1 cellular context compared by ENCODE assay signal in the genomic region with DNA sequence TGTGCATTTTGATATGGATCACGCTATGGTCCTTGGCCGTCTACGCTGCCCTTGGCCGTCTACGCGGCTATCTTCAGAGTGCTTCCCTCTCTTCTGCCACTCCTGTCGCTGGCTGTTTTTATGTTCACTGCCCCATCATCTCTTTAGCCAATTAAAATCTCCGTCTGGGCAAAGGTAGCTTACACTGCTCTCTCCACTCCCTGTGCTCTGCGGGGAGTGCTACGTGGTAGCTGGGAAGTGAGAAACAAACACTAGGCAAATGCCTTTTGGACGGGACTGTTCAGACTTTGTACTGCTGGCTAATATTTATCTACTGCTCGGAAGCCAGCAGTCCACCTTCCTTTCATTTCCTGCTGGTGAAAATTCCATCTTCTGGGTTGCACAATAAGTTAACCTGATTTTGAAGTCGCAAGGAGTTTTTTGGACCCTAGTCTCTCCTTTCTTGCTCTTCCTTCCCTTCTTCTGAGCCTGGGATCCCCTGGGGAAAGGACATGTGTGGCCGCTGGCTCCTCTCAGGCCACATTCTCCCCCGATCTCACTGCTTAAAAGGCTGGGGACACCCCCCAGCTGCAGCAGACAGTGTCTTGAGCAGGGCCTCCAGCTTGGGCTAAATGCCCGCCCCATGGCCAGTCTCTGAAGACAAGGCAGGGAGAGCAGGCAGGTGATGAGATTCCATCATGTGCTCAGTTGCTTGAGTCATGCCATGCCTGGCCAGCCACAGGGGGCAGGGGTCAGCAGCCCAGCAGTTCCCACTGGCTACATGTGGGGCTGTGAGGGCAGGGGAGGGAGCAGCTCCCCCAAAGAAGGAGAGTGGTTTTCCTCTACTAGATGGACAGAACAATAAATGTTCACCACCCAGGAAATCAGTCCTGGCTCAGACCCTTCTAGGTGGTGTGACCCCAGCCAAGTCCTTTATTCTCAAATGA.
TF ChIP-seq lines count a peak whose summit lies in the region.

No MANE protein-coding gene starts in this region.

TF ChIP-seq in HepG2, 621 proteins besides CTCF, POLR2A, EP300 and RAD21 (continued from another document and continues in another):
- TF ChIP-seq ZBTB3 (CRISPR knock-in tag; IDR thresholded peaks at IDR 0.05; ENCODE audit: borderline replicate concordance, low read depth), result no peak
- peak; percentile 14; the same call in 1 of the 2 replicates for TF ChIP-seq ZSCAN20 (CRISPR knock-in tag; IDR thresholded peaks at IDR 0.05; ENCODE audit: borderline replicate concordance)
- no peak for TF ChIP-seq ZNF552 (CRISPR knock-in tag; IDR thresholded peaks at IDR 0.05; ENCODE audit: borderline replicate concordance)
- peak; percentile 64 for TF ChIP-seq SAP130 (CRISPR knock-in tag; IDR thresholded peaks at IDR 0.05; ENCODE audit: low read depth)
- peak; percentile 35; the same call in 1 of the 2 replicates for TF ChIP-seq GABPB1 (CRISPR knock-in tag; IDR thresholded peaks at IDR 0.05)
- no peak for TF ChIP-seq KLF13 (CRISPR knock-in tag; IDR thresholded peaks at IDR 0.05)
- TF ChIP-seq, protein P1, sequence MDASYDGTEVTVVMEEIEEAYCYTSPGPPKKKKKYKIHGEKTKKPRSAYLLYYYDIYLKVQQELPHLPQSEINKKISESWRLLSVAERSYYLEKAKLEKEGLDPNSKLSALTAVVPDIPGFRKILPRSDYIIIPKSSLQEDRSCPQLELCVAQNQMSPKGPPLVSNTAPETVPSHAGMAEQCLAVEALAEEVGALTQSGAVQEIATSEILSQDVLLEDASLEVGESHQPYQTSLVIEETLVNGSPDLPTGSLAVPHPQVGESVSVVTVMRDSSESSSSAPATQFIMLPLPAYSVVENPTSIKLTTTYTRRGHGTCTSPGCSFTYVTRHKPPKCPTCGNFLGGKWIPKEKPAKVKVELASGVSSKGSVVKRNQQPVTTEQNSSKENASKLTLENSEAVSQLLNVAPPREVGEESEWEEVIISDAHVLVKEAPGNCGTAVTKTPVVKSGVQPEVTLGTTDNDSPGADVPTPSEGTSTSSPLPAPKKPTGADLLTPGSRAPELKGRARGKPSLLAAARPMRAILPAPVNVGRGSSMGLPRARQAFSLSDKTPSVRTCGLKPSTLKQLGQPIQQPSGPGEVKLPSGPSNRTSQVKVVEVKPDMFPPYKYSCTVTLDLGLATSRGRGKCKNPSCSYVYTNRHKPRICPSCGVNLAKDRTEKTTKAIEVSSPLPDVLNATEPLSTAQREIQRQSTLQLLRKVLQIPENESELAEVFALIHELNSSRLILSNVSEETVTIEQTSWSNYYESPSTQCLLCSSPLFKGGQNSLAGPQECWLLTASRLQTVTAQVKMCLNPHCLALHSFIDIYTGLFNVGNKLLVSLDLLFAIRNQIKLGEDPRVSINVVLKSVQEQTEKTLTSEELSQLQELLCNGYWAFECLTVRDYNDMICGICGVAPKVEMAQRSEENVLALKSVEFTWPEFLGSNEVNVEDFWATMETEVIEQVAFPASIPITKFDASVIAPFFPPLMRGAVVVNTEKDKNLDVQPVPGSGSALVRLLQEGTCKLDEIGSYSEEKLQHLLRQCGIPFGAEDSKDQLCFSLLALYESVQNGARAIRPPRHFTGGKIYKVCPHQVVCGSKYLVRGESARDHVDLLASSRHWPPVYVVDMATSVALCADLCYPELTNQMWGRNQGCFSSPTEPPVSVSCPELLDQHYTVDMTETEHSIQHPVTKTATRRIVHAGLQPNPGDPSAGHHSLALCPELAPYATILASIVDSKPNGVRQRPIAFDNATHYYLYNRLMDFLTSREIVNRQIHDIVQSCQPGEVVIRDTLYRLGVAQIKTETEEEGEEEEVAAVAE (CRISPR knock-in tag; IDR thresholded peaks at IDR 0.05; ENCODE audit: borderline replicate concordance), result peak; percentile 86
- 0 out of 2 replicates have a peak, but pooled peaks have one; percentile 15 for TF ChIP-seq SIX4 (CRISPR knock-in tag; IDR thresholded peaks at IDR 0.05)
- TF ChIP-seq SP140L (CRISPR knock-in tag; IDR thresholded peaks at IDR 0.05; ENCODE audit: borderline replicate concordance), result 0 out of 2 replicates have a peak, but pooled peaks have one; percentile 29
- no peak for TF ChIP-seq PAF1 (CRISPR knock-in tag; IDR thresholded peaks at IDR 0.05)
- no peak for TF ChIP-seq RNF2 (conservative IDR thresholded peaks at IDR 0.05; ENCODE audit: low read depth)
- TF ChIP-seq GATAD2A (CRISPR knock-in tag; IDR thresholded peaks at IDR 0.05), result peak; percentile 90
- 0 out of 2 replicates have a peak, but pooled peaks have one; percentile 43 for TF ChIP-seq ZNF703 (CRISPR knock-in tag; IDR thresholded peaks at IDR 0.05; ENCODE audit: borderline replicate concordance)
- TF ChIP-seq HDAC1 (CRISPR knock-in tag; IDR thresholded peaks at IDR 0.05), result peak; percentile 76
- TF ChIP-seq ZFP36L1 (CRISPR knock-in tag; IDR thresholded peaks at IDR 0.05), result peak; percentile 64; the same call in 1 of the 2 replicates
- TF ChIP-seq ZNF616 (CRISPR knock-in tag; IDR thresholded peaks at IDR 0.05; ENCODE audit: low read depth), result no peak
- TF ChIP-seq MZF1 (CRISPR knock-in tag; IDR thresholded peaks at IDR 0.05; ENCODE audit: borderline replicate concordance), result no peak
- TF ChIP-seq ZMYM3 (CRISPR knock-in tag; IDR thresholded peaks at IDR 0.05), result 0 out of 2 replicates have a peak, but pooled peaks have one; percentile 8
- no peak for TF ChIP-seq SMAD3 (CRISPR knock-in tag; IDR thresholded peaks at IDR 0.05)
- TF ChIP-seq MXD4 (CRISPR knock-in tag; IDR thresholded peaks at IDR 0.05), result peak; percentile 14; the same call in 1 of the 2 replicates
- TF ChIP-seq RFX3 (CRISPR knock-in tag; IDR thresholded peaks at IDR 0.05), result no peak
- TF ChIP-seq RXRB (CRISPR knock-in tag; IDR thresholded peaks at IDR 0.05; ENCODE audit: borderline replicate concordance), result peak; percentile 57
- TF ChIP-seq, protein P2, sequence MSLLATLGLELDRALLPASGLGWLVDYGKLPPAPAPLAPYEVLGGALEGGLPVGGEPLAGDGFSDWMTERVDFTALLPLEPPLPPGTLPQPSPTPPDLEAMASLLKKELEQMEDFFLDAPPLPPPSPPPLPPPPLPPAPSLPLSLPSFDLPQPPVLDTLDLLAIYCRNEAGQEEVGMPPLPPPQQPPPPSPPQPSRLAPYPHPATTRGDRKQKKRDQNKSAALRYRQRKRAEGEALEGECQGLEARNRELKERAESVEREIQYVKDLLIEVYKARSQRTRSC (CRISPR knock-in tag; IDR thresholded peaks at IDR 0.05; ENCODE audit: low read depth), result no peak
- no peak for TF ChIP-seq SP2 (CRISPR knock-in tag; IDR thresholded peaks at IDR 0.05)
- TF ChIP-seq, protein P3, sequence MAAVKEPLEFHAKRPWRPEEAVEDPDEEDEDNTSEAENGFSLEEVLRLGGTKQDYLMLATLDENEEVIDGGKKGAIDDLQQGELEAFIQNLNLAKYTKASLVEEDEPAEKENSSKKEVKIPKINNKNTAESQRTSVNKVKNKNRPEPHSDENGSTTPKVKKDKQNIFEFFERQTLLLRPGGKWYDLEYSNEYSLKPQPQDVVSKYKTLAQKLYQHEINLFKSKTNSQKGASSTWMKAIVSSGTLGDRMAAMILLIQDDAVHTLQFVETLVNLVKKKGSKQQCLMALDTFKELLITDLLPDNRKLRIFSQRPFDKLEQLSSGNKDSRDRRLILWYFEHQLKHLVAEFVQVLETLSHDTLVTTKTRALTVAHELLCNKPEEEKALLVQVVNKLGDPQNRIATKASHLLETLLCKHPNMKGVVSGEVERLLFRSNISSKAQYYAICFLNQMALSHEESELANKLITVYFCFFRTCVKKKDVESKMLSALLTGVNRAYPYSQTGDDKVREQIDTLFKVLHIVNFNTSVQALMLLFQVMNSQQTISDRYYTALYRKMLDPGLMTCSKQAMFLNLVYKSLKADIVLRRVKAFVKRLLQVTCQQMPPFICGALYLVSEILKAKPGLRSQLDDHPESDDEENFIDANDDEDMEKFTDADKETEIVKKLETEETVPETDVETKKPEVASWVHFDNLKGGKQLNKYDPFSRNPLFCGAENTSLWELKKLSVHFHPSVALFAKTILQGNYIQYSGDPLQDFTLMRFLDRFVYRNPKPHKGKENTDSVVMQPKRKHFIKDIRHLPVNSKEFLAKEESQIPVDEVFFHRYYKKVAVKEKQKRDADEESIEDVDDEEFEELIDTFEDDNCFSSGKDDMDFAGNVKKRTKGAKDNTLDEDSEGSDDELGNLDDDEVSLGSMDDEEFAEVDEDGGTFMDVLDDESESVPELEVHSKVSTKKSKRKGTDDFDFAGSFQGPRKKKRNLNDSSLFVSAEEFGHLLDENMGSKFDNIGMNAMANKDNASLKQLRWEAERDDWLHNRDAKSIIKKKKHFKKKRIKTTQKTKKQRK (IDR thresholded peaks at IDR 0.05; ENCODE audit: low read length), result no peak
- peak; percentile 83 for TF ChIP-seq ZNF777 (CRISPR knock-in tag; IDR thresholded peaks at IDR 0.05)
- TF ChIP-seq EEA1 (CRISPR knock-in tag; IDR thresholded peaks at IDR 0.05; ENCODE audit: borderline replicate concordance), result no peak; the same call in 1 of the 2 replicates
- TF ChIP-seq ZNF615 (CRISPR knock-in tag; IDR thresholded peaks at IDR 0.05; ENCODE audit: borderline replicate concordance), result 0 out of 2 replicates have a peak, but pooled peaks have one; percentile 37
- TF ChIP-seq BRD4 (CRISPR knock-in tag; IDR thresholded peaks at IDR 0.05), result peak; percentile 74; the same call in 1 of the 2 replicates
- no peak; the same call in 1 of the 2 replicates for TF ChIP-seq TOPORS (CRISPR knock-in tag; IDR thresholded peaks at IDR 0.05)
- no peak for TF ChIP-seq SCMH1 (CRISPR knock-in tag; IDR thresholded peaks at IDR 0.05; ENCODE audit: borderline replicate concordance)
- peak; percentile 65; the same call in 1 of the 2 replicates for TF ChIP-seq ZNF558 (CRISPR knock-in tag; IDR thresholded peaks at IDR 0.05; ENCODE audit: borderline replicate concordance)
- TF ChIP-seq DBP (CRISPR knock-in tag; IDR thresholded peaks at IDR 0.05; ENCODE audit: not compliant biosample characterization), result no peak
- no peak for TF ChIP-seq ZNF207 (IDR thresholded peaks at IDR 0.05; ENCODE audit: borderline replicate concordance)
- TF ChIP-seq HDAC2 (CRISPR knock-in tag; IDR thresholded peaks at IDR 0.05), result peak; percentile 70; the same call in 1 of the 2 replicates
- TF ChIP-seq ZNF850 (CRISPR knock-in tag; conservative IDR thresholded peaks at IDR 0.05), result no peak
- no peak for TF ChIP-seq PCBP2 (optimal IDR thresholded peaks at IDR 0.05; ENCODE audit: low read depth, low read length, poor library complexity, severe bottlenecking)
- 0 out of 2 replicates have a peak, but pooled peaks have one; percentile 2 for TF ChIP-seq PAX8 (CRISPR knock-in tag; IDR thresholded peaks at IDR 0.05; ENCODE audit: borderline replicate concordance)
- peak; percentile 69; the same call in 1 of the 2 replicates for TF ChIP-seq ZNF124 (CRISPR knock-in tag; IDR thresholded peaks at IDR 0.05)
- no peak for TF ChIP-seq ZNF724P (CRISPR knock-in tag; IDR thresholded peaks at IDR 0.05; ENCODE audit: borderline replicate concordance)
- TF ChIP-seq, protein P4, sequence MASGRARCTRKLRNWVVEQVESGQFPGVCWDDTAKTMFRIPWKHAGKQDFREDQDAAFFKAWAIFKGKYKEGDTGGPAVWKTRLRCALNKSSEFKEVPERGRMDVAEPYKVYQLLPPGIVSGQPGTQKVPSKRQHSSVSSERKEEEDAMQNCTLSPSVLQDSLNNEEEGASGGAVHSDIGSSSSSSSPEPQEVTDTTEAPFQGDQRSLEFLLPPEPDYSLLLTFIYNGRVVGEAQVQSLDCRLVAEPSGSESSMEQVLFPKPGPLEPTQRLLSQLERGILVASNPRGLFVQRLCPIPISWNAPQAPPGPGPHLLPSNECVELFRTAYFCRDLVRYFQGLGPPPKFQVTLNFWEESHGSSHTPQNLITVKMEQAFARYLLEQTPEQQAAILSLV (CRISPR knock-in tag; IDR thresholded peaks at IDR 0.05; ENCODE audit: borderline replicate concordance), result no peak
- TF ChIP-seq RARA (CRISPR knock-in tag; IDR thresholded peaks at IDR 0.05), result peak; percentile 37; the same call in 1 of the 2 replicates
- no peak for TF ChIP-seq ZNF468 (CRISPR knock-in tag; IDR thresholded peaks at IDR 0.05)
- TF ChIP-seq ZNF672 (CRISPR knock-in tag; IDR thresholded peaks at IDR 0.05), result no peak
- TF ChIP-seq ZFP62 (CRISPR knock-in tag; IDR thresholded peaks at IDR 0.05), result no peak
- TF ChIP-seq ZNF569 (CRISPR knock-in tag; IDR thresholded peaks at IDR 0.05; ENCODE audit: borderline replicate concordance), result no peak
- TF ChIP-seq SRSF9 (IDR thresholded peaks at IDR 0.05; ENCODE audit: borderline replicate concordance, insufficient read depth, low read depth, low read length, poor library complexity, severe bottlenecking), result no peak
- TF ChIP-seq POLR2G (IDR thresholded peaks at IDR 0.05; ENCODE audit: low read depth, low read length), result peak; percentile 83
- TF ChIP-seq, protein P5, sequence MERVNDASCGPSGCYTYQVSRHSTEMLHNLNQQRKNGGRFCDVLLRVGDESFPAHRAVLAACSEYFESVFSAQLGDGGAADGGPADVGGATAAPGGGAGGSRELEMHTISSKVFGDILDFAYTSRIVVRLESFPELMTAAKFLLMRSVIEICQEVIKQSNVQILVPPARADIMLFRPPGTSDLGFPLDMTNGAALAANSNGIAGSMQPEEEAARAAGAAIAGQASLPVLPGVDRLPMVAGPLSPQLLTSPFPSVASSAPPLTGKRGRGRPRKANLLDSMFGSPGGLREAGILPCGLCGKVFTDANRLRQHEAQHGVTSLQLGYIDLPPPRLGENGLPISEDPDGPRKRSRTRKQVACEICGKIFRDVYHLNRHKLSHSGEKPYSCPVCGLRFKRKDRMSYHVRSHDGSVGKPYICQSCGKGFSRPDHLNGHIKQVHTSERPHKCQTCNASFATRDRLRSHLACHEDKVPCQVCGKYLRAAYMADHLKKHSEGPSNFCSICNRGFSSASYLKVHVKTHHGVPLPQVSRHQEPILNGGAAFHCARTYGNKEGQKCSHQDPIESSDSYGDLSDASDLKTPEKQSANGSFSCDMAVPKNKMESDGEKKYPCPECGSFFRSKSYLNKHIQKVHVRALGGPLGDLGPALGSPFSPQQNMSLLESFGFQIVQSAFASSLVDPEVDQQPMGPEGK (CRISPR knock-in tag; IDR thresholded peaks at IDR 0.05), result peak; percentile 91
- TF ChIP-seq SIN3B (IDR thresholded peaks at IDR 0.05; ENCODE audit: low read length), result no peak
- peak; percentile 53; the same call in 1 of the 2 replicates for TF ChIP-seq MTF2 (CRISPR knock-in tag; IDR thresholded peaks at IDR 0.05; ENCODE audit: borderline replicate concordance)
- TF ChIP-seq SATB2 (CRISPR knock-in tag; IDR thresholded peaks at IDR 0.05), result no peak
- no peak for TF ChIP-seq JUN (CRISPR knock-in tag; IDR thresholded peaks at IDR 0.05)
- TF ChIP-seq HCFC1 (IDR thresholded peaks at IDR 0.05; ENCODE audit: low read depth, low read length), result no peak
- TF ChIP-seq CCAR2 (optimal IDR thresholded peaks at IDR 0.05; ENCODE audit: low read depth, low read length), result no peak
- peak; percentile 91 for TF ChIP-seq ZNF317 (CRISPR knock-in tag; IDR thresholded peaks at IDR 0.05)
- TF ChIP-seq GATAD1 (CRISPR knock-in tag; IDR thresholded peaks at IDR 0.05), result no peak; the same call in 1 of the 2 replicates
- peak; percentile 74 for TF ChIP-seq NFYC (CRISPR knock-in tag; IDR thresholded peaks at IDR 0.05)
- TF ChIP-seq ZNF24 (IDR thresholded peaks at IDR 0.05), result no peak
